In genomic region chr15:73996267-73996666, GRCh38 we compare ENCODE assay signal across 8 cellular contexts. TPM values are rescaled to one million over a fixed set of nuclear protein-coding genes. Genes with fewer than 3 reads are reported as not detected.
DNase-seq lines count a peak whose midpoint lies in the region; ATAC-seq and TF ChIP-seq lines count a peak whose summit lies in the region.

No MANE protein-coding gene starts in this region.

- TF ChIP-seq POLR2A in testis (IDR thresholded peaks at IDR 0.05), result no peak

- 44 to 52% methylated on average over 2 of the region's 2 CpGs for WGBS in testis, 2 donors

- H3K4me1 Mint-ChIP-seq in activated CD4-positive, alpha-beta T cell treated with anti-CD3 and anti-CD28 coated beads, Interleukin-2, amount 10 ng/mL, durations not matched to agents 24 days and 14 days, result peaks cover 54% of the 10 kb centered on the region
- peaks cover 68% of the 10 kb centered on the region for H3K4me1 Mint-ChIP-seq in activated naive CD8-positive, alpha-beta T cell (ENCODE audit: low read depth)

- H3K9me3 ChIP-seq in testis, result no peaks in the 10 kb centered on the region

- intact Hi-C loops in activated CD4-positive, alpha-beta T cell treated with anti-CD3 and anti-CD28 coated beads, Interleukin-2, amount 10 ng/mL, durations not matched to agents 24 days and 14 days (cut with micrococcal nuclease), result loop anchor here (10.0 kb wide), 3 partner anchors 549 to 1881 kb away; partner anchors contain the start of genes ARID3B, MYO9A, SENP8 and SIN3A
- intact Hi-C loops in testis (cut with DNase I; ENCODE audit: low total_unique reads), result no loop called here

- H3K27me3 ChIP-seq in kidney epithelial cell (ENCODE audit: control insufficient read depth, insufficient read depth, low read length) (no peaks in the 10 kb centered on the region), testis (no peaks in the 10 kb centered on the region)

- DNase-seq in activated CD4-positive, alpha-beta T cell treated with anti-CD3 and anti-CD28 coated beads, Interleukin-2, amount 10 ng/mL, durations not matched to agents 24 days and 14 days, result no peak
- no peak for DNase-seq in activated CD4-positive, alpha-beta T cell treated with anti-CD3 and anti-CD28 coated beads, Interleukin-2, amount 50 U/mL, for 1 hour
- DNase-seq in kidney epithelial cell (ENCODE audit: low read depth) (no peak), testis (no peak), RPMI8226 (no peak), SIG-M5 (lab: John Stamatoyannopoulos, UW) (no peak)

- H3K4me3 Mint-ChIP-seq in activated CD4-positive, alpha-beta T cell treated with anti-CD3 and anti-CD28 coated beads, Interleukin-2, amount 10 ng/mL, durations not matched to agents 24 days and 14 days, result peak overlapping the region; percentile 99
- H3K4me3 Mint-ChIP-seq in activated naive CD8-positive, alpha-beta T cell, result peak overlapping the region; percentile 98

- peak overlapping the region; percentile 94 for H3K4me3 ChIP-seq in kidney epithelial cell (ENCODE audit: low read depth, low read length)
- H3K4me3 ChIP-seq in testis, result peak overlapping the region in 1 of 2 donors; percentile 98

- peaks cover 34% of the 10 kb centered on the region for H3K36me3 Mint-ChIP-seq in activated CD4-positive, alpha-beta T cell treated with anti-CD3 and anti-CD28 coated beads, Interleukin-2, amount 10 ng/mL, durations not matched to agents 24 days and 14 days (ENCODE audit: low read depth)
- peaks cover 4% of the 10 kb centered on the region for H3K36me3 Mint-ChIP-seq in activated naive CD8-positive, alpha-beta T cell

- H3K27ac ChIP-seq in testis, result peak overlapping the region; percentile 92

- TF ChIP-seq CTCF in kidney epithelial cell (IDR thresholded peaks at IDR 0.05; ENCODE audit: insufficient read depth, low read length, poor library complexity, severe bottlenecking), result no peak
- no peak for TF ChIP-seq CTCF in testis (IDR thresholded peaks at IDR 0.05)

- no peaks in the 10 kb centered on the region for H3K9me3 Mint-ChIP-seq in activated CD4-positive, alpha-beta T cell treated with anti-CD3 and anti-CD28 coated beads, Interleukin-2, amount 10 ng/mL, durations not matched to agents 24 days and 14 days
- no peaks in the 10 kb centered on the region for H3K9me3 Mint-ChIP-seq in activated naive CD8-positive, alpha-beta T cell (ENCODE audit: low read depth)

- H3K27ac Mint-ChIP-seq in activated CD4-positive, alpha-beta T cell treated with anti-CD3 and anti-CD28 coated beads, Interleukin-2, amount 10 ng/mL, durations not matched to agents 24 days and 14 days, result peak overlapping the region; percentile 94
- peak overlapping the region; percentile 97 for H3K27ac Mint-ChIP-seq in activated naive CD8-positive, alpha-beta T cell

- H3K27me3 Mint-ChIP-seq in activated CD4-positive, alpha-beta T cell treated with anti-CD3 and anti-CD28 coated beads, Interleukin-2, amount 10 ng/mL, durations not matched to agents 24 days and 14 days, result no peaks in the 10 kb centered on the region
- no peaks in the 10 kb centered on the region for H3K27me3 Mint-ChIP-seq in activated naive CD8-positive, alpha-beta T cell

- H3K36me3 ChIP-seq in kidney epithelial cell (ENCODE audit: control insufficient read depth, insufficient read depth, low read length), result peaks cover 4% of the 10 kb centered on the region
- no peaks in the 10 kb centered on the region for H3K36me3 ChIP-seq in testis (ENCODE audit: low read depth, missing control alignments)

- ATAC-seq in HG03457 (IDR thresholded peaks at IDR 0.05; ENCODE audit: unreplicated experiment), result no peak

- H3K4me1 ChIP-seq in testis, result peaks cover 29% of the 10 kb centered on the region

RNA-seq across cellular contexts. Expression of gene PML, which starts 1.8 kb away (rescaled TPM):
- total RNA-seq in activated CD4-positive, alpha-beta T cell treated with anti-CD3 and anti-CD28 coated beads, Interleukin-2, amount 10 ng/mL, durations not matched to agents 24 days and 14 days, result 61.3 and 64.2 TPM in 2 replicates
- total RNA-seq in kidney epithelial cell (94.1 and 146 TPM in 2 replicates), testis (10 to 100 TPM; 53.9 to 59.5 TPM)
- polyA plus RNA-seq in testis (ENCODE audit: insufficient read depth, low read depth, low replicate concordance), result 20.9 TPM

RNA-seq across cellular contexts. Expression of gene STOML1, which starts 4.2 kb away (rescaled TPM):
- 10.3 and 10.6 TPM in 2 replicates for total RNA-seq in activated CD4-positive, alpha-beta T cell treated with anti-CD3 and anti-CD28 coated beads, Interleukin-2, amount 10 ng/mL, durations not matched to agents 24 days and 14 days
- total RNA-seq in kidney epithelial cell (13.6 and 18.3 TPM in 2 replicates), testis (10 to 100 TPM; 18.2 to 20.1 TPM)
- polyA plus RNA-seq in testis (ENCODE audit: insufficient read depth, low read depth, low replicate concordance), result 25.6 TPM
